ENCODE assay signal across 1 cellular context in genomic region chr2:158600155-158600802, GRCh38.
TF ChIP-seq lines count a peak whose summit lies in the region.

No MANE protein-coding gene starts in this region.

TF ChIP-seq in IMR-90, 13 proteins besides CTCF, POLR2A, EP300 and RAD21 (continued from another document):
- TF ChIP-seq FOS (IDR thresholded peaks at IDR 0.05; ENCODE audit: low read depth, low read length) (peak; percentile 52), SMC3 (IDR thresholded peaks at IDR 0.05; ENCODE audit: low read depth, low read length) (no peak), CEBPB (IDR thresholded peaks at IDR 0.05; ENCODE audit: low read depth, low read length) (0 out of 2 replicates have a peak, but pooled peaks have one; percentile 12)
